Comparison of ENCODE assay signal across 14 cellular contexts in genomic region chr20:4036351-4036750, GRCh38.
"Had no signal": no experiment of that assay in that cellular context is flagged by ENCODE, and none has a peak within 500 bp of the region (broad histone marks: within the 10 kb centered on the region; RNA-seq: fewer than 3 reads in every experiment).

No MANE protein-coding gene starts in this region.

- H3K4me3 Mint-ChIP-seq: natural killer cell had no signal

- H3K27ac ChIP-seq: brain microvascular endothelial cell, lower lobe of right lung, psoas muscle, stomach, thoracic aorta had no signal

- H3K27ac Mint-ChIP-seq: activated T-helper 2 cell treated with anti-CD3 and anti-CD28 coated beads, Interferon-gamma antibody, Interleukin-2, Interleukin-4, amounts not matched to agents 10 μg/mL and 5 μg/mL and 100 μg/mL, durations not matched to agents 14 hours and 24 hours and 36 hours; natural killer cell had no signal

- H3K36me3 ChIP-seq: brain microvascular endothelial cell, lower lobe of right lung, stomach, thoracic aorta had no signal

- H3K4me1 ChIP-seq: psoas muscle had no signal

- DNase-seq: activated CD4-positive, CD25-positive, alpha-beta regulatory T cell treated with anti-CD3 and anti-CD28 coated beads, Interleukin-2, amount 50 U/mL, for 72 hours; activated T-cell treated with anti-CD3 and anti-CD28 coated beads for 4 hours; brain microvascular endothelial cell; hypothalamus; lower lobe of right lung; natural killer cell; psoas muscle; stimulated activated CD4-positive, alpha-beta T cell treated with anti-CD3 and anti-CD28 coated beads, Interleukin-2, amount 100 ng/mL, for 48 hours; stomach; T-helper 9 cell had no signal

- H3K9me3 ChIP-seq: lower lobe of right lung, psoas muscle, stomach, thoracic aorta had no signal

- H3K36me3 Mint-ChIP-seq: natural killer cell had no signal

- H3K4me3 ChIP-seq: lower lobe of right lung, psoas muscle, stomach, thoracic aorta had no signal

- H3K27me3 ChIP-seq: brain microvascular endothelial cell had no signal

- H3K9me3 Mint-ChIP-seq: activated naive CD4-positive, alpha-beta T cell treated with anti-CD3 and anti-CD28 coated beads, Interleukin-2, amount 50 U/mL, for 72 hours; natural killer cell had no signal

- ATAC-seq: activated naive CD4-positive, alpha-beta T cell treated with anti-CD3 and anti-CD28 coated beads, Interleukin-2, amount 50 U/mL, for 72 hours; lower lobe of right lung; natural killer cell; psoas muscle; sciatic nerve had no signal
